In genomic region chr17:79752175-79752574, GRCh38 we compare ENCODE assay signal across 1 cellular context.
TF ChIP-seq lines count a peak whose summit lies in the region.

No MANE protein-coding gene starts in this region.

TF ChIP-seq in HepG2, 621 proteins besides CTCF, POLR2A, EP300 and RAD21:
- TF ChIP-seq ATF7 (IDR thresholded peaks at IDR 0.05) (no peak), ATF7 (CRISPR knock-in tag; IDR thresholded peaks at IDR 0.05) (no peak), CREB1 (IDR thresholded peaks at IDR 0.05) (peak; percentile 35; the same call in 1 of the 2 replicates), CREB1 (CRISPR knock-in tag; IDR thresholded peaks at IDR 0.05) (no peak)
